In genomic region chrX:149540621-149541520, GRCh38 we compare ENCODE assay signal across 8 cellular contexts. TPM values are rescaled to one million over a fixed set of nuclear protein-coding genes. Genes with fewer than 3 reads are reported as not detected.
A peak's percentile ranks its signal among the peaks of the same experiment; 100 is the strongest.
DNase-seq lines count a peak whose midpoint lies in the region; TF ChIP-seq lines count a peak whose summit lies in the region.

Gene EOLA1 (plus strand): TSS chrX:149541012. CDS start chrX:149545631, 4,619 bp downstream.

- peak within 1 kb of the TSS; percentile 85 for H3K4me3 ChIP-seq in HAP-1
- H3K4me3 ChIP-seq in MG63, result peak within 1 kb of the TSS; percentile 76
- H3K4me3 ChIP-seq in foreskin fibroblast (ENCODE audit: low read depth in 1 of 2, low read length in 2 of 2), result peak within 1 kb of the TSS; percentile 75 to 78
- H3K4me3 ChIP-seq in neuron (ENCODE audit: low read length), result peak within 1 kb of the TSS; percentile 65

- DNase-seq in HAP-1 (ENCODE audit: low spot score in 2 of 2) (peak; percentile 94 to 96), MG63 (peak; percentile 89), SIG-M5 (lab: John Stamatoyannopoulos, UW) (peak; percentile 84), activated gamma-delta T cell (lab: John Stamatoyannopoulos, UW) (peak; percentile 74), foreskin fibroblast (peak; percentile 93 to 95), stromal cell of bone marrow (ENCODE audit: low read depth) (peak; percentile 80)

- no peak within 1 kb of the TSS for H2AFZ ChIP-seq in neuron (ENCODE audit: low read depth, low read length)

- peak within 1 kb of the TSS; percentile 86; the same call in 1 of the 2 replicates for H3K9ac ChIP-seq in ES-I3 (ENCODE audit: low read depth, low read length)

- H3K36me3 ChIP-seq in ES-I3 (ENCODE audit: insufficient read depth, low read length) (no peaks in the 10 kb centered on the region), HAP-1 (replicated peaks) (0 out of 2 replicates have a peak, but pooled peaks cover 2% of the 10 kb centered on the region), MG63 (no peaks in the 10 kb centered on the region), neuron (ENCODE audit: insufficient read depth, low read length) (no peaks in the 10 kb centered on the region)

- no peaks in the 10 kb centered on the region for H3K27me3 ChIP-seq in HAP-1 (ENCODE audit: low read depth)
- no peaks in the 10 kb centered on the region for H3K27me3 ChIP-seq in MG63
- no peaks in the 10 kb centered on the region for H3K27me3 ChIP-seq in neuron (ENCODE audit: insufficient read depth, low read length)

- in situ Hi-C loops in HAP-1 (cut with MboI; ENCODE audit: low sequenced_read_pairs), result no loop called here

- H3K9me3 ChIP-seq in ES-I3 (ENCODE audit: control insufficient read depth, insufficient read depth, low read length) (no peaks in the 10 kb centered on the region), HAP-1 (no peaks in the 10 kb centered on the region), MG63 (no peaks in the 10 kb centered on the region), neuron (ENCODE audit: low read length) (no peaks in the 10 kb centered on the region)

- no peak for TF ChIP-seq CTCF in foreskin fibroblast (IDR thresholded peaks at IDR 0.05; ENCODE audit: low read depth, low read length)

- H3K4me1 ChIP-seq in ES-I3 (ENCODE audit: insufficient read depth, low read length) (no peaks in the 10 kb centered on the region; the same call in 1 of the 2 replicates), HAP-1 (peaks cover 7% of the 10 kb centered on the region), neuron (ENCODE audit: insufficient read depth, low read length) (no peaks in the 10 kb centered on the region)

RNA-seq across cellular contexts. Expression of gene EOLA1, which starts in this region (rescaled TPM):
- total RNA-seq in MG63 (2014; rRNA removed; shearing (Covaris generic); ENCODE audit: low replicate concordance), result 33.5 and 41.1 TPM in 2 replicates

Comparison
In these comparisons a context has a peak if more than half of its experiments do, and no peak if none do; other contexts are left out.
1. Peak in every context shown above with its lines: DNase-seq and H3K4me3 ChIP-seq.